ENCODE assay signal across 11 cellular contexts in genomic region chr18:75289762-75290161, GRCh38.
"Had no signal": no experiment of that assay in that cellular context is flagged by ENCODE, and none has a peak within 500 bp of the region (broad histone marks: within the 10 kb centered on the region; RNA-seq: fewer than 3 reads in every experiment).

No MANE protein-coding gene starts in this region.

- H3K27ac ChIP-seq: GM23248 had no signal

- H3K36me3 ChIP-seq: HAP-1 had no signal

- H3K4me1 ChIP-seq: HAP-1 had no signal

- FAIRE-seq: H1, H54 had no signal

- ATAC-seq: GM23338, HCT116 had no signal

- H3K9me3 ChIP-seq: HAP-1 had no signal

- H3K4me2 ChIP-seq: GM23338 had no signal

- H3K9ac ChIP-seq: GM23248 had no signal

- H2AFZ ChIP-seq: GM23248, GM23338 had no signal

- DNase-seq: GM23248, GOT3, H7, H9, HCEC 1CT, HFFc6 had no signal

- H3K4me3 ChIP-seq: GM23248, GM23338, HAP-1 had no signal
